Comparison of ENCODE assay signal across 6 cellular contexts in genomic region chr6:162626869-162627268, GRCh38.
"Had no signal": no experiment of that assay in that cellular context is flagged by ENCODE, and none has a peak within 500 bp of the region (broad histone marks: within the 10 kb centered on the region; RNA-seq: fewer than 3 reads in every experiment).

No MANE protein-coding gene starts in this region.

- H3K27ac ChIP-seq: GM23248, HL-60 had no signal

- DNase-seq: GM23248, GOT3, H7, HCEC 1CT, KBM-7 had no signal

- H2AFZ ChIP-seq: GM23248 had no signal

- H3K9ac ChIP-seq: GM23248 had no signal

- H3K4me3 ChIP-seq: GM23248 had no signal
